ENCODE assay signal across 9 cellular contexts in genomic region chr6:137202078-137202477, GRCh38. TPM values are rescaled to one million over a fixed set of nuclear protein-coding genes. Genes with fewer than 3 reads are reported as not detected.
A peak's percentile ranks its signal among the peaks of the same experiment; 100 is the strongest.
DNase-seq lines count a peak whose midpoint lies in the region; ATAC-seq lines count a peak whose summit lies in the region.
"Had no signal": no experiment of that assay in that cellular context is flagged by ENCODE, and none has a peak within 500 bp of the region (broad histone marks: within the 10 kb centered on the region; RNA-seq: fewer than 3 reads in every experiment).

No MANE protein-coding gene starts in this region.

- peak; percentile 9 for DNase-seq in DMS114 treated with DMSO at 0.1 percent for 48 hours (lab: John Stamatoyannopoulos, UW; ENCODE audit: unreplicated experiment)
- DNase-seq in cerebellum (ENCODE audit: low spot score): peak; percentile 13
- DNase-seq in naive B cell: no peak
- no peak for DNase-seq in NCI-H146 (lab: John Stamatoyannopoulos, UW)
- no peak for DNase-seq in NCI-H1417 (lab: John Stamatoyannopoulos, UW)
- DNase-seq in NCI-H2107 (lab: John Stamatoyannopoulos, UW): no peak
- DNase-seq: NK-92 treated with Interleukin-12 subunit alpha and Interleukin-12 subunit beta, amount 100 ng/mL, for 24 hours had no signal

- H3K27me3 Mint-ChIP-seq in naive B cell: no peaks in the 10 kb centered on the region

- peaks cover 35 to 47% of the 10 kb centered on the region in 2 donors for H3K36me3 Mint-ChIP-seq in naive B cell

- no peak overlapping the region for H3K4me3 Mint-ChIP-seq in naive B cell

- H3K4me1 Mint-ChIP-seq in naive B cell: peaks cover 13 to 44% (median 28%) of the 10 kb centered on the region in 3 donors

- H3K27ac Mint-ChIP-seq in naive B cell: peak overlapping the region in 1 of 6 donors; percentile 90

- peaks cover 0 to 12% (median 4%) of the 10 kb centered on the region in 7 donors for H3K9me3 Mint-ChIP-seq in naive B cell

- peak; percentile 71 for ATAC-seq in HG03342 (IDR thresholded peaks at IDR 0.05; ENCODE audit: unreplicated experiment)
- peak; percentile 65 to 72 for ATAC-seq in naive B cell (ENCODE audit: low read depth in 2 of 2)
- no peak for ATAC-seq in HG02642 (IDR thresholded peaks at IDR 0.05; ENCODE audit: poor library complexity, unreplicated experiment)

RNA-seq across cellular contexts. Expression of gene IFNGR1, which starts 17.1 kb away (rescaled TPM):
- total RNA-seq in cerebellum: 41.1 TPM
- polyA plus RNA-seq in naive B cell (ENCODE audit: low read depth in 6 of 6): 10 to 100 TPM; 62.8 to 86.0 (median 70.8) TPM

RNA-seq across cellular contexts. Expression of gene IL22RA2, which starts 28.6 kb away (rescaled TPM):
- not detected for total RNA-seq in cerebellum
- not detected for polyA plus RNA-seq in naive B cell (ENCODE audit: low read depth in 6 of 6)

Comparison
In these comparisons a context has a peak if more than half of its experiments do, and no peak if none do; other contexts are left out.
1. DNase-seq: peak in DMS114 treated with DMSO at 0.1 percent for 48 hours (single experiment) and cerebellum (single experiment); none in naive B cell (single experiment), NCI-H146 (single experiment), NCI-H1417 (0 of 3) and NCI-H2107 (single experiment).